In the genomic region with DNA sequence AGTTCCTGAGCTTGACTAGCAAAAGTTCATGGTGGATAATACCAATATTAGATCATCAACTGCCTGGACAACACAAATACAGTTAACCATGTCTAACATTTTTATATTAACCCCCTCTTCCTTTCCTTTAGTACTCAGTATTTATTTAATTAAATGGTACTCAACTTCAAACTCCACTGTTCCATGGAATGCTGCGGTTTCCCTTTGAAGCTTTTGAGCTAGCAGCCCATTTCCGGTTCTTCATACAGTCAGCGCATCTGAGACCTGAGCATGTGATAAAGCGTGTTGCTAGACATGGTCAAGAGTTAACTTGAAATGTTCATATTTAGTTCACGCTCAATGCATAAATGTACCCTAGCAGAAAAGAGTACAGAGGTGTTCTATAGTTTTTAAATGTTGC, we compare ENCODE assay signal across 31 cellular contexts.
"Had no signal": no experiment of that assay in that cellular context is flagged by ENCODE, and none has a peak within 500 bp of the region (broad histone marks: within the 10 kb centered on the region; RNA-seq: fewer than 3 reads in every experiment).

No MANE protein-coding gene starts in this region.

- H3K36me3 ChIP-seq: adrenal gland, ascending aorta, neural progenitor cell had no signal

- H3K4me3 Mint-ChIP-seq: activated CD4-positive, alpha-beta T cell treated with anti-CD3 and anti-CD28 coated beads for 36 hours; activated naive CD4-positive, alpha-beta T cell treated with anti-CD3 and anti-CD28 coated beads for 36 hours; activated naive CD8-positive, alpha-beta T cell treated with anti-CD3 and anti-CD28 coated beads for 36 hours; endodermal cell; naive thymus-derived CD8-positive, alpha-beta T cell; neural progenitor cell; stimulated activated memory B cell treated with anti-CD40 and anti-IgM and Interleukin-4, amounts not matched to agents 10 μg/mL and 1 μg/mL and 100 μg/mL, for 72 hours; stimulated activated naive CD8-positive, alpha-beta T cell treated with anti-CD3 and anti-CD28 coated beads, Interleukin-15, amount 100 ng/mL, for 72 hours; T-helper 2 cell treated with Interferon-gamma antibody and Interleukin-4, amounts not matched to agents 5 μg/mL and 100 μg/mL, for 36 hours had no signal

- H3K4me1 ChIP-seq: adrenal gland, ascending aorta, right atrium auricular region, thyroid gland, vagina had no signal

- H3K27ac ChIP-seq: adrenal gland, ascending aorta, brain microvascular endothelial cell, neural progenitor cell, right atrium auricular region, thyroid gland, upper lobe of left lung, vagina had no signal

- H3K9me3 Mint-ChIP-seq: activated naive CD4-positive, alpha-beta T cell treated with anti-CD3 and anti-CD28 coated beads for 36 hours; activated naive CD8-positive, alpha-beta T cell treated with anti-CD3 and anti-CD28 coated beads for 36 hours; endodermal cell; naive thymus-derived CD8-positive, alpha-beta T cell; neural progenitor cell; stimulated activated memory B cell treated with anti-CD40 and anti-IgM and Interleukin-4, amounts not matched to agents 10 μg/mL and 1 μg/mL and 100 μg/mL, for 72 hours; stimulated activated naive CD8-positive, alpha-beta T cell treated with anti-CD3 and anti-CD28 coated beads, Interleukin-15, amount 100 ng/mL, for 72 hours; T-helper 2 cell treated with Interferon-gamma antibody and Interleukin-4, amounts not matched to agents 5 μg/mL and 100 μg/mL, for 36 hours had no signal

- ATAC-seq: esophagus mucosa; left cardiac atrium; naive thymus-derived CD8-positive, alpha-beta T cell; stimulated activated memory B cell treated with anti-CD40 and anti-IgM and Interleukin-4, amounts not matched to agents 10 μg/mL and 1 μg/mL and 100 μg/mL, for 72 hours; stimulated activated naive CD8-positive, alpha-beta T cell treated with anti-CD3 and anti-CD28 coated beads, Interleukin-15, amount 100 ng/mL, for 72 hours had no signal

- H3K4me3 ChIP-seq: adrenal gland, ascending aorta, neural progenitor cell, right atrium auricular region, smooth muscle cell, thyroid gland, upper lobe of left lung, vagina had no signal

- DNase-seq: activated CD4-positive, alpha-beta T cell treated with anti-CD3 and anti-CD28 coated beads for 36 hours; activated CD4-positive, alpha-beta T cell treated with anti-CD3 and anti-CD28 coated beads, Interleukin-2, amount 50 U/mL, for 4 hours; activated CD4-positive, CD25-positive, alpha-beta regulatory T cell; activated effector memory CD4-positive, alpha-beta T cell treated with Interleukin-2 at 50 U/mL for 16 hours; activated naive CD4-positive, alpha-beta T cell treated with anti-CD3 and anti-CD28 coated beads for 36 hours; activated naive CD8-positive, alpha-beta T cell treated with anti-CD3 and anti-CD28 coated beads for 36 hours; adrenal gland; brain microvascular endothelial cell; endodermal cell; foreskin fibroblast; islet precursor cell; left cardiac atrium; mammary epithelial cell; midbrain; naive thymus-derived CD8-positive, alpha-beta T cell; occipital lobe; stimulated activated CD4-positive, alpha-beta T cell treated with anti-CD3 and anti-CD28 coated beads, Interleukin-1b, Interleukin-23, amount 100 ng/mL, for 48 hours; stimulated activated CD4-positive, alpha-beta T cell treated with anti-CD3 and anti-CD28 coated beads, Interleukin-4, amount 100 ng/mL, for 4 hours; stimulated activated CD8-positive, alpha-beta memory T cell treated with anti-CD3 and anti-CD28 coated beads, Interleukin-4, amount 100 ng/mL, for 48 hours; stimulated activated naive CD8-positive, alpha-beta T cell treated with anti-CD3 and anti-CD28 coated beads, Interleukin-15, amount 100 ng/mL, for 72 hours; T-helper 1 cell; thyroid gland; upper lobe of left lung had no signal

- H3K4me2 ChIP-seq: neural progenitor cell, smooth muscle cell had no signal

- H3K9me3 ChIP-seq: adrenal gland, ascending aorta, right atrium auricular region, thyroid gland, upper lobe of left lung, vagina had no signal

- H3K27me3 ChIP-seq: adrenal gland, ascending aorta, brain microvascular endothelial cell, neural progenitor cell, right atrium auricular region, thyroid gland, upper lobe of left lung, vagina had no signal

- H3K9ac ChIP-seq: neural progenitor cell had no signal

- H3K4me1 Mint-ChIP-seq: activated CD4-positive, alpha-beta T cell treated with anti-CD3 and anti-CD28 coated beads for 36 hours; activated naive CD8-positive, alpha-beta T cell treated with anti-CD3 and anti-CD28 coated beads for 36 hours; endodermal cell; stimulated activated memory B cell treated with anti-CD40 and anti-IgM and Interleukin-4, amounts not matched to agents 10 μg/mL and 1 μg/mL and 100 μg/mL, for 72 hours; stimulated activated naive CD8-positive, alpha-beta T cell treated with anti-CD3 and anti-CD28 coated beads, Interleukin-15, amount 100 ng/mL, for 72 hours had no signal

- H2AFZ ChIP-seq: neural progenitor cell had no signal

- H3K27ac Mint-ChIP-seq: activated CD4-positive, alpha-beta T cell treated with anti-CD3 and anti-CD28 coated beads for 36 hours; activated naive CD4-positive, alpha-beta T cell treated with anti-CD3 and anti-CD28 coated beads for 36 hours; activated naive CD8-positive, alpha-beta T cell treated with anti-CD3 and anti-CD28 coated beads for 36 hours; endodermal cell; naive thymus-derived CD8-positive, alpha-beta T cell; neural progenitor cell; stimulated activated memory B cell treated with anti-CD40 and anti-IgM and Interleukin-4, amounts not matched to agents 10 μg/mL and 1 μg/mL and 100 μg/mL, for 72 hours; stimulated activated naive CD8-positive, alpha-beta T cell treated with anti-CD3 and anti-CD28 coated beads, Interleukin-15, amount 100 ng/mL, for 72 hours; T-helper 2 cell treated with Interferon-gamma antibody and Interleukin-4, amounts not matched to agents 5 μg/mL and 100 μg/mL, for 36 hours had no signal

- H3K27me3 Mint-ChIP-seq: activated CD4-positive, alpha-beta T cell treated with anti-CD3 and anti-CD28 coated beads for 36 hours; activated naive CD8-positive, alpha-beta T cell treated with anti-CD3 and anti-CD28 coated beads for 36 hours; naive thymus-derived CD8-positive, alpha-beta T cell; stimulated activated memory B cell treated with anti-CD40 and anti-IgM and Interleukin-4, amounts not matched to agents 10 μg/mL and 1 μg/mL and 100 μg/mL, for 72 hours; stimulated activated naive CD8-positive, alpha-beta T cell treated with anti-CD3 and anti-CD28 coated beads, Interleukin-15, amount 100 ng/mL, for 72 hours had no signal

- H3K36me3 Mint-ChIP-seq: activated naive CD8-positive, alpha-beta T cell treated with anti-CD3 and anti-CD28 coated beads for 36 hours had no signal
